Comparison of ENCODE assay signal across 1 cellular context in the genomic region with DNA sequence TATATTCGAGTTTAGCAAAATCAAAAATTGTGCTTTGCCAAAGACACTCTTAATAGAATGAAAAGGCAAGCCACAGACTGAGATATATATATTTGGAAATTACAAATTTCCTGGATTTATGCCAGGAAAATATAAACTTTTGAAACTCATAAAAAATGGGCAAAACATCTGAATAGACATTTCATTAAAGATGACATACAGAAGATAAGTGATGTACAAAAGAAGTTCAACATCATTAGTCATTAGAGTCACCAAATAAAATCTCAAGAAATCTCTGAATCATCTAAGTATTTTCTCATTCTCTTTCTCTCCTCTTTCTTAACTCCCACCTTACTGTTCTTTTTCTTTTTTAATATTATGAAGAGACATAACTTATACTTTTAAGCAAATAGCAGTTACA.
TF ChIP-seq lines count a peak whose summit lies in the region.

No MANE protein-coding gene starts in this region.

TF ChIP-seq in GM12878, 131 proteins besides CTCF, POLR2A, EP300 and RAD21 (continued from another document):
- TF ChIP-seq, protein P1, sequence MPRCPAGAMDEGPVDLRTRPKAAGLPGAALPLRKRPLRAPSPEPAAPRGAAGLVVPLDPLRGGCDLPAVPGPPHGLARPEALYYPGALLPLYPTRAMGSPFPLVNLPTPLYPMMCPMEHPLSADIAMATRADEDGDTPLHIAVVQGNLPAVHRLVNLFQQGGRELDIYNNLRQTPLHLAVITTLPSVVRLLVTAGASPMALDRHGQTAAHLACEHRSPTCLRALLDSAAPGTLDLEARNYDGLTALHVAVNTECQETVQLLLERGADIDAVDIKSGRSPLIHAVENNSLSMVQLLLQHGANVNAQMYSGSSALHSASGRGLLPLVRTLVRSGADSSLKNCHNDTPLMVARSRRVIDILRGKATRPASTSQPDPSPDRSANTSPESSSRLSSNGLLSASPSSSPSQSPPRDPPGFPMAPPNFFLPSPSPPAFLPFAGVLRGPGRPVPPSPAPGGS (IDR thresholded peaks at IDR 0.05; ENCODE audit: borderline replicate concordance, insufficient read depth, low read depth, low read length, poor library complexity, severe bottlenecking): no peak
- TF ChIP-seq SREBF2 (IDR thresholded peaks at IDR 0.05; ENCODE audit: low read length) (no peak), RAD51 (IDR thresholded peaks at IDR 0.05) (no peak), ESRRA (IDR thresholded peaks at IDR 0.05; ENCODE audit: low read length) (no peak), JUNB (IDR thresholded peaks at IDR 0.05) (no peak), KLF5 (IDR thresholded peaks at IDR 0.05; ENCODE audit: partially characterized antibody) (no peak), DPF2 (IDR thresholded peaks at IDR 0.05) (no peak), MEF2A (IDR thresholded peaks at IDR 0.05; ENCODE audit: insufficient read depth, low read depth, low read length) (no peak), GATAD2B (conservative IDR thresholded peaks at IDR 0.05; ENCODE audit: low read depth) (no peak)
- TF ChIP-seq, protein P2, sequence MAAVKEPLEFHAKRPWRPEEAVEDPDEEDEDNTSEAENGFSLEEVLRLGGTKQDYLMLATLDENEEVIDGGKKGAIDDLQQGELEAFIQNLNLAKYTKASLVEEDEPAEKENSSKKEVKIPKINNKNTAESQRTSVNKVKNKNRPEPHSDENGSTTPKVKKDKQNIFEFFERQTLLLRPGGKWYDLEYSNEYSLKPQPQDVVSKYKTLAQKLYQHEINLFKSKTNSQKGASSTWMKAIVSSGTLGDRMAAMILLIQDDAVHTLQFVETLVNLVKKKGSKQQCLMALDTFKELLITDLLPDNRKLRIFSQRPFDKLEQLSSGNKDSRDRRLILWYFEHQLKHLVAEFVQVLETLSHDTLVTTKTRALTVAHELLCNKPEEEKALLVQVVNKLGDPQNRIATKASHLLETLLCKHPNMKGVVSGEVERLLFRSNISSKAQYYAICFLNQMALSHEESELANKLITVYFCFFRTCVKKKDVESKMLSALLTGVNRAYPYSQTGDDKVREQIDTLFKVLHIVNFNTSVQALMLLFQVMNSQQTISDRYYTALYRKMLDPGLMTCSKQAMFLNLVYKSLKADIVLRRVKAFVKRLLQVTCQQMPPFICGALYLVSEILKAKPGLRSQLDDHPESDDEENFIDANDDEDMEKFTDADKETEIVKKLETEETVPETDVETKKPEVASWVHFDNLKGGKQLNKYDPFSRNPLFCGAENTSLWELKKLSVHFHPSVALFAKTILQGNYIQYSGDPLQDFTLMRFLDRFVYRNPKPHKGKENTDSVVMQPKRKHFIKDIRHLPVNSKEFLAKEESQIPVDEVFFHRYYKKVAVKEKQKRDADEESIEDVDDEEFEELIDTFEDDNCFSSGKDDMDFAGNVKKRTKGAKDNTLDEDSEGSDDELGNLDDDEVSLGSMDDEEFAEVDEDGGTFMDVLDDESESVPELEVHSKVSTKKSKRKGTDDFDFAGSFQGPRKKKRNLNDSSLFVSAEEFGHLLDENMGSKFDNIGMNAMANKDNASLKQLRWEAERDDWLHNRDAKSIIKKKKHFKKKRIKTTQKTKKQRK (IDR thresholded peaks at IDR 0.05; ENCODE audit: low read depth, low read length): no peak
